ENCODE assay signal across 8 cellular contexts in the genomic region with DNA sequence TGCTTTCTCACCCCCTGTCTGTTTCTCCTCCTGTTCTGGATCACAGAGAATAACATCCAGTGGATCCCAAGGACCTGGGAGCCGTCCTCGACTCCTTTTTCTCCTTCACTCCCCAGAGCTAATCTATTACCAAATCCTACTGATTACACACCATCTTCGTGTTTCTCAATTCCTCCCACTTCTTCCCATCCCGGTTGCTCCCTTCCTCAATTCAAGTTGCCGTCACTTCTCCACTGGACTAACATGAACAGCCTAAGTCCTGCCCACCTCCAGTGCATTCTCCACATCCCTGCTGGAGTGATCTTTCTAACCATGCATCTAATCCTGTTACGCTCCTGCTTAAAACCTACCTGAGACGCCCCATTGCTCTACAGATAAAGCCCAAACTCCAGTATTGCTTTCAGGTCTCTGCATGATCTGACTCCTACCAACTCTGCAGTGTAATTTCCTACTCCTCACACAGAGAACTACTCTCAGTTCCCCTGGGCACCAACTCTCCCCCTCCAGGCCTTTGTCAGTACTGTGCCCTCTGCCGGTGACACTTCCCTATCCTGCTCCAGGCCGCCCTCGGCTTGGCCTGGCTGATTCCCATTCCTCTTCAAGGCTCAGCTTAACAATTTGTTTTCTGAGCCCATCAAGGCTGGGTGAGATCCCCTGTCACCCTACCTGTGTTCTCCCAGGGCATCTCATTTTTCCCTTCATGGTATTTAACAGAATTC. TPM values are rescaled to one million over a fixed set of nuclear protein-coding genes. Genes with fewer than 3 reads are reported as not detected.
DNase-seq lines count a peak whose midpoint lies in the region; ATAC-seq and TF ChIP-seq lines count a peak whose summit lies in the region.

No MANE protein-coding gene starts in this region.

- no peaks in the 10 kb centered on the region for H3K36me3 ChIP-seq in colonic mucosa

- H3K27me3 ChIP-seq in colonic mucosa = no peaks in the 10 kb centered on the region

- no peaks in the 10 kb centered on the region for H3K4me1 ChIP-seq in colonic mucosa

- no peak overlapping the region for H3K27ac ChIP-seq in colonic mucosa

- intact Hi-C loops in colonic mucosa (cut with DNase I) = no loop called here

- H3K4me3 ChIP-seq in colonic mucosa = no peak overlapping the region

- no peaks in the 10 kb centered on the region for H3K9me3 ChIP-seq in colonic mucosa

- TF ChIP-seq CTCF in colonic mucosa (IDR thresholded peaks at IDR 0.05) = peak; percentile 42

- no peak overlapping the region for H3K27ac Mint-ChIP-seq in activated naive CD8-positive, alpha-beta T cell
- no peak overlapping the region for H3K27ac Mint-ChIP-seq in activated naive CD8-positive, alpha-beta T cell treated with anti-CD3 and anti-CD28 coated beads for 36 hours

- H3K9me3 Mint-ChIP-seq in activated naive CD8-positive, alpha-beta T cell (ENCODE audit: low read depth) = no peaks in the 10 kb centered on the region
- H3K9me3 Mint-ChIP-seq in activated naive CD8-positive, alpha-beta T cell treated with anti-CD3 and anti-CD28 coated beads for 36 hours = peaks cover 13% of the 10 kb centered on the region

- H3K27me3 Mint-ChIP-seq in activated naive CD8-positive, alpha-beta T cell = no peaks in the 10 kb centered on the region
- no peaks in the 10 kb centered on the region for H3K27me3 Mint-ChIP-seq in activated naive CD8-positive, alpha-beta T cell treated with anti-CD3 and anti-CD28 coated beads for 36 hours

- ATAC-seq in HG02885 (IDR thresholded peaks at IDR 0.05; ENCODE audit: poor library complexity, unreplicated experiment) = peak; percentile 75

- no peak for DNase-seq in activated naive CD8-positive, alpha-beta T cell treated with anti-CD3 and anti-CD28 coated beads for 36 hours
- DNase-seq in NCI-H526 treated with DMSO at 0.1 percent for 48 hours (lab: John Stamatoyannopoulos, UW) = peak; percentile 45
- peak; percentile 40 for DNase-seq in colonic mucosa
- DNase-seq in midbrain (lab: John Stamatoyannopoulos, UW) = peak; percentile 52
- DNase-seq in NCI-H2227 (lab: John Stamatoyannopoulos, UW; ENCODE audit: unreplicated experiment) = no peak
- no peak for DNase-seq in NCI-H1930 (lab: John Stamatoyannopoulos, UW)

- peaks cover 55% of the 10 kb centered on the region for H3K4me1 Mint-ChIP-seq in activated naive CD8-positive, alpha-beta T cell (ENCODE audit: low read depth)
- peaks cover 49% of the 10 kb centered on the region for H3K4me1 Mint-ChIP-seq in activated naive CD8-positive, alpha-beta T cell treated with anti-CD3 and anti-CD28 coated beads for 36 hours

- H3K4me3 Mint-ChIP-seq in activated naive CD8-positive, alpha-beta T cell = peak overlapping the region; percentile 18
- no peak overlapping the region for H3K4me3 Mint-ChIP-seq in activated naive CD8-positive, alpha-beta T cell treated with anti-CD3 and anti-CD28 coated beads for 36 hours

- peaks cover 7% of the 10 kb centered on the region for H3K36me3 Mint-ChIP-seq in activated naive CD8-positive, alpha-beta T cell
- peaks cover 23% of the 10 kb centered on the region for H3K36me3 Mint-ChIP-seq in activated naive CD8-positive, alpha-beta T cell treated with anti-CD3 and anti-CD28 coated beads for 36 hours

- H3K9ac ChIP-seq in colonic mucosa (ENCODE audit: low read depth in 2 of 2, low read length in 2 of 2) = no peak overlapping the region

RNA-seq across cellular contexts. Expression of a gene that starts 2.4 kb away (rescaled TPM):
- 1 to 10 TPM; 1.3 to 2.1 TPM for total RNA-seq in activated naive CD8-positive, alpha-beta T cell treated with anti-CD3 and anti-CD28 coated beads for 36 hours
- 1 to 10 TPM; 1.5 to 1.9 TPM for total RNA-seq in colonic mucosa

RNA-seq across cellular contexts. Expression of a gene that starts 26.9 kb away (rescaled TPM):
- not detected for total RNA-seq in activated naive CD8-positive, alpha-beta T cell treated with anti-CD3 and anti-CD28 coated beads for 36 hours
- not detected for total RNA-seq in colonic mucosa

RNA-seq across cellular contexts. Expression of a gene that starts 33.4 kb away (rescaled TPM):
- total RNA-seq in activated naive CD8-positive, alpha-beta T cell treated with anti-CD3 and anti-CD28 coated beads for 36 hours = not detected
- total RNA-seq in colonic mucosa = not detected

RNA-seq across cellular contexts. Expression of a gene that starts 48.3 kb away (rescaled TPM):
- 10 to 100 TPM; 33.5 to 36.0 TPM for total RNA-seq in activated naive CD8-positive, alpha-beta T cell treated with anti-CD3 and anti-CD28 coated beads for 36 hours
- 10 to 100 TPM; 43.3 to 50.4 TPM for total RNA-seq in colonic mucosa

Comparison
In these comparisons a context has a peak if more than half of its experiments do, and no peak if none do; other contexts are left out.
1. DNase-seq: peak in NCI-H526 treated with DMSO at 0.1 percent for 48 hours (single experiment), colonic mucosa (single experiment) and midbrain (single experiment); none in activated naive CD8-positive, alpha-beta T cell treated with anti-CD3 and anti-CD28 coated beads for 36 hours (single experiment), NCI-H2227 (single experiment) and NCI-H1930 (0 of 2).